In the genomic region with DNA sequence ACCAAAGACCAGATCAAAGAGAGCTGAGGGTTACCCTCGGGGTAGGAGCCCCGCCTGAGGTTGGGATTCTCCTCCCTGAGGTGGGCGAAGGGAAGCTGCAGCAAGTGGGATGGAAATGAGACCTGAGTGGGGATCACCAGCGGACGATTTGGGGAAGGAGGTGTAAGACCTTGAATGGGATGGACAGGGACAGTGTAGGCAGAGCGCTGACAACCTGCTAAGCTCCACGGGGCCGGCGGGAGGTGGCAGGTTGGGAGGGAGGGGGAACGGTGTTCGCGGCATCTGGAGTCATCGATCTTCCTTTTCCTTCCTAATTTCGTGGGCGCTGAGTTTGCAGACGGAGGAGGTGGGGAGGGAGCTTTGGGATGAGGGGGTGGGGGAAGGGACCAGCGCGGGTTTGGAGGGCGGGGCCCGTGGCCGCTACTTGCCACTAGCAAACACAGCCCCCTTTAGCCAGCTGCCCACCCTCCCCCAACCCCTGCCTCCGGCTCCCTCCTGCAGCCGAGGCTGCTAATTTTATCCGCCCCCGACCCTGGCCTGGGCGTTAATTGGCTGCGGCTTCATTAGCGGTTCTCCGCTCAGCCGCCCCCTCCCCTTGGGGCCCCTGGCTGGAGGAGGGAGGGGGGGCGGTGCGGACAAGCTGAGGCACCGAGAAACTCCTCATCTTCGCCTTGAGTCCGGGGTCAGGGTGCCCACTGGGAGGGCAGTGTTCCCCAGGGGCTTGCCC, we compare ENCODE assay signal across 1 cellular context.
TF ChIP-seq lines count a peak whose summit lies in the region.

No MANE protein-coding gene starts in this region.

TF ChIP-seq in K562, 482 proteins besides CTCF, POLR2A, EP300 and RAD21:
- TF ChIP-seq, protein P1, sequence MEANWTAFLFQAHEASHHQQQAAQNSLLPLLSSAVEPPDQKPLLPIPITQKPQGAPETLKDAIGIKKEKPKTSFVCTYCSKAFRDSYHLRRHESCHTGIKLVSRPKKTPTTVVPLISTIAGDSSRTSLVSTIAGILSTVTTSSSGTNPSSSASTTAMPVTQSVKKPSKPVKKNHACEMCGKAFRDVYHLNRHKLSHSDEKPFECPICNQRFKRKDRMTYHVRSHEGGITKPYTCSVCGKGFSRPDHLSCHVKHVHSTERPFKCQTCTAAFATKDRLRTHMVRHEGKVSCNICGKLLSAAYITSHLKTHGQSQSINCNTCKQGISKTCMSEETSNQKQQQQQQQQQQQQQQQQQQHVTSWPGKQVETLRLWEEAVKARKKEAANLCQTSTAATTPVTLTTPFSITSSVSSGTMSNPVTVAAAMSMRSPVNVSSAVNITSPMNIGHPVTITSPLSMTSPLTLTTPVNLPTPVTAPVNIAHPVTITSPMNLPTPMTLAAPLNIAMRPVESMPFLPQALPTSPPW (CRISPR knock-in tag; IDR thresholded peaks at IDR 0.05), result peak; percentile 63; the same call in 1 of the 2 replicates
- TF ChIP-seq, protein P2, sequence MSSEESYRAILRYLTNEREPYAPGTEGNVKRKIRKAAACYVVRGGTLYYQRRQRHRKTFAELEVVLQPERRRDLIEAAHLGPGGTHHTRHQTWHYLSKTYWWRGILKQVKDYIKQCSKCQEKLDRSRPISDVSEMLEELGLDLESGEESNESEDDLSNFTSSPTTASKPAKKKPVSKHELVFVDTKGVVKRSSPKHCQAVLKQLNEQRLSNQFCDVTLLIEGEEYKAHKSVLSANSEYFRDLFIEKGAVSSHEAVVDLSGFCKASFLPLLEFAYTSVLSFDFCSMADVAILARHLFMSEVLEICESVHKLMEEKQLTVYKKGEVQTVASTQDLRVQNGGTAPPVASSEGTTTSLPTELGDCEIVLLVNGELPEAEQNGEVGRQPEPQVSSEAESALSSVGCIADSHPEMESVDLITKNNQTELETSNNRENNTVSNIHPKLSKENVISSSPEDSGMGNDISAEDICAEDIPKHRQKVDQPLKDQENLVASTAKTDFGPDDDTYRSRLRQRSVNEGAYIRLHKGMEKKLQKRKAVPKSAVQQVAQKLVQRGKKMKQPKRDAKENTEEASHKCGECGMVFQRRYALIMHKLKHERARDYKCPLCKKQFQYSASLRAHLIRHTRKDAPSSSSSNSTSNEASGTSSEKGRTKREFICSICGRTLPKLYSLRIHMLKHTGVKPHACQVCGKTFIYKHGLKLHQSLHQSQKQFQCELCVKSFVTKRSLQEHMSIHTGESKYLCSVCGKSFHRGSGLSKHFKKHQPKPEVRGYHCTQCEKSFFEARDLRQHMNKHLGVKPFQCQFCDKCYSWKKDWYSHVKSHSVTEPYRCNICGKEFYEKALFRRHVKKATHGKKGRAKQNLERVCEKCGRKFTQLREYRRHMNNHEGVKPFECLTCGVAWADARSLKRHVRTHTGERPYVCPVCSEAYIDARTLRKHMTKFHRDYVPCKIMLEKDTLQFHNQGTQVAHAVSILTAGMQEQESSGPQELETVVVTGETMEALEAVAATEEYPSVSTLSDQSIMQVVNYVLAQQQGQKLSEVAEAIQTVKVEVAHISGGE (CRISPR knock-in tag; IDR thresholded peaks at IDR 0.05), result no peak
- TF ChIP-seq, protein P3, sequence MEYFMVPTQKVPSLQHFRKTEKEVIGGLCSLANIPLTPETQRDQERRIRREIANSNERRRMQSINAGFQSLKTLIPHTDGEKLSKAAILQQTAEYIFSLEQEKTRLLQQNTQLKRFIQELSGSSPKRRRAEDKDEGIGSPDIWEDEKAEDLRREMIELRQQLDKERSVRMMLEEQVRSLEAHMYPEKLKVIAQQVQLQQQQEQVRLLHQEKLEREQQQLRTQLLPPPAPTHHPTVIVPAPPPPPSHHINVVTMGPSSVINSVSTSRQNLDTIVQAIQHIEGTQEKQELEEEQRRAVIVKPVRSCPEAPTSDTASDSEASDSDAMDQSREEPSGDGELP (CRISPR knock-in tag; IDR thresholded peaks at IDR 0.05; ENCODE audit: borderline replicate concordance), result peak; percentile 27; the same call in 1 of the 2 replicates
- peak; percentile 71 for TF ChIP-seq EGR1 (conservative IDR thresholded peaks at IDR 0.05)
- TF ChIP-seq RBM22 (IDR thresholded peaks at IDR 0.05; ENCODE audit: low read depth, low read length, poor library complexity, severe bottlenecking), result no peak
- TF ChIP-seq, protein P4, sequence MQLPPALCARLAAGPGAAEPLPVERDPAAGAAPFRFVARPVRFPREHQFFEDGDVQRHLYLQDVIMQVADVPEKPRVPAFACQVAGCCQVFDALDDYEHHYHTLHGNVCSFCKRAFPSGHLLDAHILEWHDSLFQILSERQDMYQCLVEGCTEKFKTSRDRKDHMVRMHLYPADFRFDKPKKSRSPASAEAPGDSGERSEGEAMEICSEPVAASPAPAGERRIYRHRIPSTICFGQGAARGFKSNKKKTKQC (CRISPR knock-in tag; IDR thresholded peaks at IDR 0.05), result 0 out of 2 replicates have a peak, but pooled peaks have one; percentile 27
- no peak for TF ChIP-seq POLR3G (IDR thresholded peaks at IDR 0.05; ENCODE audit: extremely low read depth, insufficient read length, insufficient replicate concordance)
- TF ChIP-seq POLR2G (IDR thresholded peaks at IDR 0.05; ENCODE audit: low read depth, low read length), result 0 out of 2 replicates have a peak, but pooled peaks have one; percentile 16
